In the genomic region with DNA sequence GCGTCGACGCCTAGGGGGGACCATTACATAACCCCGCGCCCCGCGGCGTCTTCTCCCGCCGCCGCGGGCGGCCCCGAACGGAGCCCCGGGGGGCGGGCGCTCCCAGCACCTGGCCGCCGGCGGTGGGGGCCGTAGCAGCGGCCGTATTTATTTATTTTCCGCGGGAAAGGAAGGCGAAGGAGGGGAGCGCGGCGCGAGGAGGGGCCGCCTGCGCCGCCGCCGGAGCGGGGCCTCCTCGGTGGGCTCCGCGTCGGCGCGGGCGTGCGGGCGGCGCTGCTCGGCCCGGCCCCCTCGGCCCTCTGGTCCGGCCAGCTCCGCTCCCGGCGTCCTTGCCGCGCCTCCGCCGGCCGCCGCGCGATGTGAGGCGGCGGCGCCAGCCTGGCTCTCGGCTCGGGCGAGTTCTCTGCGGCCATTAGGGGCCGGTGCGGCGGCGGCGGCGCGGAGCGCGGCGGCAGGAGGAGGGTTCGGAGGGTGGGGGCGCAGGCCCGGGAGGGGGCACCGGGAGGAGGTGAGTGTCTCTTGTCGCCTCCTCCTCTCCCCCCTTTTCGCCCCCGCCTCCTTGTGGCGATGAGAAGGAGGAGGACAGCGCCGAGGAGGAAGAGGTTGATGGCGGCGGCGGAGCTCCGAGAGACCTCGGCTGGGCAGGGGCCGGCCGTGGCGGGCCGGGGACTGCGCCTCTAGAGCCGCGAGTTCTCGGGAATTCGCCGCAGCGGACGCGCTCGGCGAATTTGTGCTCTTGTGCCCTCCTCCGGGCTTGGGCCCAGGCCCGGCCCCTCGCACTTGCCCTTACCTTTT, we compare ENCODE assay signal across 1 cellular context.
TF ChIP-seq lines count a peak whose summit lies in the region.

Gene EP300 (plus strand): TSS at position 570 of the 795 bp plus-strand sequence. CDS start 413 bp downstream, outside the sequence.

TF ChIP-seq in GM12878, 131 proteins besides CTCF, POLR2A, EP300 and RAD21 (continued from another document):
- TF ChIP-seq, protein P1, sequence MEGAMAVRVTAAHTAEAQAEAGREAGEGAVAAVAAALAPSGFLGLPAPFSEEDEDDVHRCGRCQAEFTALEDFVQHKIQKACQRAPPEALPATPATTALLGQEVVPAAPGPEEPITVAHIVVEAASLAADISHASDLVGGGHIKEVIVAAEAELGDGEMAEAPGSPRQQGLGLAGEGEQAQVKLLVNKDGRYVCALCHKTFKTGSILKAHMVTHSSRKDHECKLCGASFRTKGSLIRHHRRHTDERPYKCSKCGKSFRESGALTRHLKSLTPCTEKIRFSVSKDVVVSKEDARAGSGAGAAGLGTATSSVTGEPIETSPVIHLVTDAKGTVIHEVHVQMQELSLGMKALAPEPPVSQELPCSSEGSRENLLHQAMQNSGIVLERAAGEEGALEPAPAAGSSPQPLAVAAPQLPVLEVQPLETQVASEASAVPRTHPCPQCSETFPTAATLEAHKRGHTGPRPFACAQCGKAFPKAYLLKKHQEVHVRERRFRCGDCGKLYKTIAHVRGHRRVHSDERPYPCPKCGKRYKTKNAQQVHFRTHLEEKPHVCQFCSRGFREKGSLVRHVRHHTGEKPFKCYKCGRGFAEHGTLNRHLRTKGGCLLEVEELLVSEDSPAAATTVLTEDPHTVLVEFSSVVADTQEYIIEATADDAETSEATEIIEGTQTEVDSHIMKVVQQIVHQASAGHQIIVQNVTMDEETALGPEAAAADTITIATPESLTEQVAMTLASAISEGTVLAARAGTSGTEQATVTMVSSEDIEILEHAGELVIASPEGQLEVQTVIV (IDR thresholded peaks at IDR 0.05; ENCODE audit: borderline replicate concordance, partially characterized antibody): no peak
- TF ChIP-seq NFXL1 (IDR thresholded peaks at IDR 0.05; ENCODE audit: borderline replicate concordance) (no peak), MTA3 (IDR thresholded peaks at IDR 0.05; ENCODE audit: borderline replicate concordance, low read length) (no peak; the same call in 1 of the 2 replicates), MYB (IDR thresholded peaks at IDR 0.05; ENCODE audit: borderline replicate concordance, low read depth, low read length) (no peak), CREB1 (IDR thresholded peaks at IDR 0.05; ENCODE audit: low read depth) (peak; percentile 63), ZNF217 (IDR thresholded peaks at IDR 0.05) (0 out of 2 replicates have a peak, but pooled peaks have one; percentile 59), TCF7 (IDR thresholded peaks at IDR 0.05; ENCODE audit: borderline replicate concordance) (no peak), MEF2A (IDR thresholded peaks at IDR 0.05; ENCODE audit: insufficient read depth, low read depth, low read length) (0 out of 2 replicates have a peak, but pooled peaks have one; percentile 5), DPF2 (IDR thresholded peaks at IDR 0.05) (peak; percentile 59), BRCA1 (IDR thresholded peaks at IDR 0.05; ENCODE audit: low read depth, low read length) (no peak), ASH2L (IDR thresholded peaks at IDR 0.05; ENCODE audit: borderline replicate concordance, low read depth) (0 out of 2 replicates have a peak, but pooled peaks have one; percentile 30), PML (IDR thresholded peaks at IDR 0.05; ENCODE audit: low read length) (0 out of 2 replicates have a peak, but pooled peaks have one; percentile 13), POU2F2 (IDR thresholded peaks at IDR 0.05; ENCODE audit: borderline replicate concordance, low read depth, low read length) (no peak), REST (IDR thresholded peaks at IDR 0.05; ENCODE audit: low read depth, low read length) (no peak), CBX5 (IDR thresholded peaks at IDR 0.05; ENCODE audit: low read depth) (no peak), ZSCAN29 (IDR thresholded peaks at IDR 0.05) (no peak), TCF12 (IDR thresholded peaks at IDR 0.05; ENCODE audit: low read depth, low read length) (0 out of 2 replicates have a peak, but pooled peaks have one; percentile 1), ZNF274 (IDR thresholded peaks at IDR 0.05; ENCODE audit: insufficient read depth, insufficient read length) (no peak), FOXM1 (IDR thresholded peaks at IDR 0.05; ENCODE audit: low read depth, low read length) (no peak; the same call in 1 of the 2 replicates), E2F8 (IDR thresholded peaks at IDR 0.05; ENCODE audit: low read depth, partially characterized antibody) (no peak), RUNX3 (IDR thresholded peaks at IDR 0.05; ENCODE audit: low read length) (peak; percentile 45; the same call in 1 of the 2 replicates), NFYA (IDR thresholded peaks at IDR 0.05; ENCODE audit: borderline replicate concordance, low read depth, low read length) (no peak), NFIC (IDR thresholded peaks at IDR 0.05; ENCODE audit: low read depth, low read length) (no peak), YY1 (IDR thresholded peaks at IDR 0.05; ENCODE audit: low read depth, low read length) (peak; percentile 89; the same call in 1 of the 2 replicates), ATF2 (IDR thresholded peaks at IDR 0.05; ENCODE audit: low read length) (no peak), CREM (IDR thresholded peaks at IDR 0.05; ENCODE audit: low read depth) (no peak), TARDBP (IDR thresholded peaks at IDR 0.05; ENCODE audit: borderline replicate concordance) (no peak), FOXK2 (IDR thresholded peaks at IDR 0.05) (no peak), ZNF207 (IDR thresholded peaks at IDR 0.05; ENCODE audit: borderline replicate concordance) (no peak), NR2F1 (conservative IDR thresholded peaks at IDR 0.05) (0 out of 2 replicates have a peak, but pooled peaks have one; percentile 33), POLR2AphosphoS5 (IDR thresholded peaks at IDR 0.05; ENCODE audit: low read length) (peak; percentile 76; the same call in 1 of the 2 replicates), SMAD1 (IDR thresholded peaks at IDR 0.05; ENCODE audit: low read depth, partially characterized antibody) (no peak), SMC3 (IDR thresholded peaks at IDR 0.05; ENCODE audit: borderline replicate concordance, low read length) (no peak)
- TF ChIP-seq, protein P2, sequence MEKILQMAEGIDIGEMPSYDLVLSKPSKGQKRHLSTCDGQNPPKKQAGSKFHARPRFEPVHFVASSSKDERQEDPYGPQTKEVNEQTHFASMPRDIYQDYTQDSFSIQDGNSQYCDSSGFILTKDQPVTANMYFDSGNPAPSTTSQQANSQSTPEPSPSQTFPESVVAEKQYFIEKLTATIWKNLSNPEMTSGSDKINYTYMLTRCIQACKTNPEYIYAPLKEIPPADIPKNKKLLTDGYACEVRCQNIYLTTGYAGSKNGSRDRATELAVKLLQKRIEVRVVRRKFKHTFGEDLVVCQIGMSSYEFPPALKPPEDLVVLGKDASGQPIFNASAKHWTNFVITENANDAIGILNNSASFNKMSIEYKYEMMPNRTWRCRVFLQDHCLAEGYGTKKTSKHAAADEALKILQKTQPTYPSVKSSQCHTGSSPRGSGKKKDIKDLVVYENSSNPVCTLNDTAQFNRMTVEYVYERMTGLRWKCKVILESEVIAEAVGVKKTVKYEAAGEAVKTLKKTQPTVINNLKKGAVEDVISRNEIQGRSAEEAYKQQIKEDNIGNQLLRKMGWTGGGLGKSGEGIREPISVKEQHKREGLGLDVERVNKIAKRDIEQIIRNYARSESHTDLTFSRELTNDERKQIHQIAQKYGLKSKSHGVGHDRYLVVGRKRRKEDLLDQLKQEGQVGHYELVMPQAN (conservative IDR thresholded peaks at IDR 0.05): no peak; the same call in 1 of the 2 replicates
- TF ChIP-seq, protein P3, sequence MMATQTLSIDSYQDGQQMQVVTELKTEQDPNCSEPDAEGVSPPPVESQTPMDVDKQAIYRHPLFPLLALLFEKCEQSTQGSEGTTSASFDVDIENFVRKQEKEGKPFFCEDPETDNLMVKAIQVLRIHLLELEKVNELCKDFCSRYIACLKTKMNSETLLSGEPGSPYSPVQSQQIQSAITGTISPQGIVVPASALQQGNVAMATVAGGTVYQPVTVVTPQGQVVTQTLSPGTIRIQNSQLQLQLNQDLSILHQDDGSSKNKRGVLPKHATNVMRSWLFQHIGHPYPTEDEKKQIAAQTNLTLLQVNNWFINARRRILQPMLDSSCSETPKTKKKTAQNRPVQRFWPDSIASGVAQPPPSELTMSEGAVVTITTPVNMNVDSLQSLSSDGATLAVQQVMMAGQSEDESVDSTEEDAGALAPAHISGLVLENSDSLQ (IDR thresholded peaks at IDR 0.05): 0 out of 2 replicates have a peak, but pooled peaks have one; percentile 10
- TF ChIP-seq, protein P4, sequence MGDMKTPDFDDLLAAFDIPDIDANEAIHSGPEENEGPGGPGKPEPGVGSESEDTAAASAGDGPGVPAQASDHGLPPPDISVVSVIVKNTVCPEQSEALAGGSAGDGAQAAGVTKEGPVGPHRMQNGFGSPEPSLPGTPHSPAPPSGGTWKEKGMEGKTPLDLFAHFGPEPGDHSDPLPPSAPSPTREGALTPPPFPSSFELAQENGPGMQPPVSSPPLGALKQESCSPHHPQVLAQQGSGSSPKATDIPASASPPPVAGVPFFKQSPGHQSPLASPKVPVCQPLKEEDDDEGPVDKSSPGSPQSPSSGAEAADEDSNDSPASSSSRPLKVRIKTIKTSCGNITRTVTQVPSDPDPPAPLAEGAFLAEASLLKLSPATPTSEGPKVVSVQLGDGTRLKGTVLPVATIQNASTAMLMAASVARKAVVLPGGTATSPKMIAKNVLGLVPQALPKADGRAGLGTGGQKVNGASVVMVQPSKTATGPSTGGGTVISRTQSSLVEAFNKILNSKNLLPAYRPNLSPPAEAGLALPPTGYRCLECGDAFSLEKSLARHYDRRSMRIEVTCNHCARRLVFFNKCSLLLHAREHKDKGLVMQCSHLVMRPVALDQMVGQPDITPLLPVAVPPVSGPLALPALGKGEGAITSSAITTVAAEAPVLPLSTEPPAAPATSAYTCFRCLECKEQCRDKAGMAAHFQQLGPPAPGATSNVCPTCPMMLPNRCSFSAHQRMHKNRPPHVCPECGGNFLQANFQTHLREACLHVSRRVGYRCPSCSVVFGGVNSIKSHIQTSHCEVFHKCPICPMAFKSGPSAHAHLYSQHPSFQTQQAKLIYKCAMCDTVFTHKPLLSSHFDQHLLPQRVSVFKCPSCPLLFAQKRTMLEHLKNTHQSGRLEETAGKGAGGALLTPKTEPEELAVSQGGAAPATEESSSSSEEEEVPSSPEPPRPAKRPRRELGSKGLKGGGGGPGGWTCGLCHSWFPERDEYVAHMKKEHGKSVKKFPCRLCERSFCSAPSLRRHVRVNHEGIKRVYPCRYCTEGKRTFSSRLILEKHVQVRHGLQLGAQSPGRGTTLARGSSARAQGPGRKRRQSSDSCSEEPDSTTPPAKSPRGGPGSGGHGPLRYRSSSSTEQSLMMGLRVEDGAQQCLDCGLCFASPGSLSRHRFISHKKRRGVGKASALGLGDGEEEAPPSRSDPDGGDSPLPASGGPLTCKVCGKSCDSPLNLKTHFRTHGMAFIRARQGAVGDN (IDR thresholded peaks at IDR 0.05): no peak
